Comparison of ENCODE assay signal across 26 cellular contexts in the genomic region with DNA sequence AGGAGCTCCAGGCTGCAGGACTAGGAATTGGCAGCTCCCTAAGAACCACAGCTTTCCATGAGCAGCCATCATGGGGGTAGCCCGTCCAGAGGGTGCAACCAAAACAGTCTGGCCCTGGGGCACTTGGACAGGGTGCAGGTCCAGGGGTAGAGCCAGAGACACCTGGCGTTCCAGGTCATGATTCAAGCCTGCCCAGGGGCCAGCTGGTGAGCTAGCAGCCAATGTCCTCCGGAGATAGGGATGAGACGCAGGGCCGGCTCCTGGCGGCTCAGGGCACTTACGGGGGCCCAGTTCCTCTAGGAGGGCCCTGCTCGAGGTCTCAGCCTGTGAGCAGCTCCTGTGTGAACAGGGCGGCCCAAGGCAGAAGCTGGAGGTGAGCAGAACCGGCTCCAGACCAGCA. TPM values are rescaled to one million over a fixed set of nuclear protein-coding genes. Genes with fewer than 3 reads are reported as not detected.
DNase-seq lines count a peak whose midpoint lies in the region; ATAC-seq, FAIRE-seq and TF ChIP-seq lines count a peak whose summit lies in the region.
"Had no signal": no experiment of that assay in that cellular context is flagged by ENCODE, and none has a peak within 500 bp of the region (broad histone marks: within the 10 kb centered on the region; RNA-seq: fewer than 3 reads in every experiment).

No MANE protein-coding gene starts in this region.

- TF ChIP-seq CTCF in Panc1 (IDR thresholded peaks at IDR 0.05) = no peak
- TF ChIP-seq CTCF in kidney (IDR thresholded peaks at IDR 0.05; ENCODE audit: borderline replicate concordance, extremely low read depth, insufficient read depth) = no peak
- no peak for TF ChIP-seq CTCF in foreskin fibroblast (IDR thresholded peaks at IDR 0.05; ENCODE audit: low read depth, low read length)

- H3K27me3 ChIP-seq in BLaER1 (no peaks in the 10 kb centered on the region), Panc1 (ENCODE audit: control insufficient read depth, insufficient read depth, low read length) (no peaks in the 10 kb centered on the region), trophoblast cell (ENCODE audit: insufficient read depth, low read length) (no peaks in the 10 kb centered on the region)
- H3K27me3 ChIP-seq: brain microvascular endothelial cell had no signal

- H3K9me3 ChIP-seq in BLaER1 (peaks cover 8% of the 10 kb centered on the region; the same call in 1 of the 2 replicates), Panc1 (ENCODE audit: control insufficient read depth, insufficient read depth, low read depth, low read length) (no peaks in the 10 kb centered on the region), kidney (ENCODE audit: control insufficient read depth in 1 of 2, low read length in 2 of 2) (no peaks in the 10 kb centered on the region), trophoblast cell (ENCODE audit: insufficient read depth, low read depth, low read length) (peaks cover 6% of the 10 kb centered on the region)

- H3K23ac ChIP-seq in trophoblast cell (ENCODE audit: low read length) = no peak overlapping the region

- H2AFZ ChIP-seq in trophoblast cell (ENCODE audit: insufficient read depth, low read length, poor library complexity) = no peak overlapping the region
- H2AFZ ChIP-seq: parathyroid adenoma had no signal

- POLR2A ChIA-PET in Panc1 (lab: Charles Lee) = no interaction called here

- H3K4ac ChIP-seq in trophoblast cell (ENCODE audit: low read depth, low read length) = peak overlapping the region; percentile 54

- no peak overlapping the region for H4K8ac ChIP-seq in trophoblast cell (ENCODE audit: low read depth, low read length)

- 0 out of 2 replicates have a peak overlapping the region, but pooled peaks have one; percentile 18 for H3K27ac ChIP-seq in BLaER1
- H3K27ac ChIP-seq in Panc1 (ENCODE audit: low read length) = peak overlapping the region; percentile 66
- peak overlapping the region; percentile 62 to 80 for H3K27ac ChIP-seq in kidney (ENCODE audit: low read depth in 2 of 2, low read length in 2 of 2)
- no peak overlapping the region for H3K27ac ChIP-seq in trophoblast cell (ENCODE audit: low read depth, low read length)
- H3K27ac ChIP-seq: brain microvascular endothelial cell, epithelial cell of prostate, KMS-11, left ventricle myocardium inferior, parathyroid adenoma had no signal

- no peak overlapping the region for H2BK12ac ChIP-seq in trophoblast cell (ENCODE audit: low read length)

- no peak for ATAC-seq in Panc1
- ATAC-seq in GM18870 (IDR thresholded peaks at IDR 0.05; ENCODE audit: unreplicated experiment) = no peak
- ATAC-seq: activated naive CD8-positive, alpha-beta T cell treated with anti-CD3 and anti-CD28 coated beads, Interleukin-2, amount 50 U/mL, for 24 hours had no signal

- H2AK5ac ChIP-seq in trophoblast cell (ENCODE audit: low read length) = peak overlapping the region; percentile 21

- CTCF ChIA-PET in Panc1 (lab: Charles Lee) = interaction anchor here (0.7 kb wide), 1 partner anchor 17 kb away, joined by 3 read pairs; no protein-coding TSS in a partner anchor

- DNase-seq in Panc1 (ENCODE audit: low read depth, low spot score) (no peak), kidney (no peak), trophoblast cell (peak; percentile 97 to 98), foreskin fibroblast (no peak), mesenteric fat pad (ENCODE audit: low spot score) (no peak), SHP77 (lab: John Stamatoyannopoulos, UW) (no peak)
- DNase-seq: activated CD4-positive, alpha-beta T cell treated with anti-CD3 and anti-CD28 coated beads, Interleukin-2, amount 10 ng/mL, durations not matched to agents 24 days and 14 days; activated effector memory CD4-positive, alpha-beta T cell treated with Interleukin-2 at 50 U/mL for 16 hours; activated naive CD8-positive, alpha-beta T cell treated with anti-CD3 and anti-CD28 coated beads, Interleukin-2, amount 50 U/mL, for 24 hours; brain microvascular endothelial cell; C1 segment of cervical spinal cord; DMS153; GF-D8; left ventricle myocardium inferior; NCI-H1092 treated with DMSO at 0.1 percent for 48 hours; NCI-H2081; NCI-H510A treated with DMSO at 0.1 percent for 48 hours; SHP77 treated with DMSO at 0.1 percent for 48 hours; stimulated activated CD4-positive, alpha-beta T cell treated with anti-CD3 and anti-CD28 coated beads, Interleukin-2, amount 100 ng/mL, for 24 hours had no signal

- H3K4me3 ChIP-seq in BLaER1 (no peak overlapping the region), Panc1 (ENCODE audit: low read depth in 2 of 2, low read length in 2 of 2) (no peak overlapping the region), kidney (ENCODE audit: low read length in 2 of 2) (no peak overlapping the region), trophoblast cell (ENCODE audit: low read depth, low read length) (no peak overlapping the region), foreskin fibroblast (ENCODE audit: low read depth in 1 of 2, low read length in 2 of 2) (no peak overlapping the region)
- H3K4me3 ChIP-seq: left ventricle myocardium inferior had no signal

- FAIRE-seq in kidney (lab: Jason Lieb, UNC) = no peak
- FAIRE-seq: frontal cortex, GM12891 had no signal

- H3K4me2 ChIP-seq in BLaER1 (no peak overlapping the region), trophoblast cell (ENCODE audit: low read length) (no peak overlapping the region)
- H3K4me2 ChIP-seq: KMS-11 had no signal

- H3K36me3 ChIP-seq in BLaER1 = peaks cover 59% of the 10 kb centered on the region
- no peaks in the 10 kb centered on the region for H3K36me3 ChIP-seq in Panc1 (ENCODE audit: control insufficient read depth, insufficient read depth, low read length)
- H3K36me3 ChIP-seq in kidney (ENCODE audit: control insufficient read depth in 1 of 2, insufficient read depth in 2 of 2, low read length in 2 of 2) = no peaks in the 10 kb centered on the region
- peaks cover 7% of the 10 kb centered on the region in 2 experiments for H3K36me3 ChIP-seq in trophoblast cell (ENCODE audit: control insufficient read depth in 1 of 2, insufficient read depth in 2 of 2, low read length in 2 of 2)
- H3K36me3 ChIP-seq: left ventricle myocardium inferior had no signal

- peaks cover 15% of the 10 kb centered on the region for H3K79me2 ChIP-seq in trophoblast cell (ENCODE audit: control insufficient read depth, insufficient read depth, low read length, poor library complexity)

- H3K9ac ChIP-seq in BLaER1 (no peak overlapping the region), kidney (ENCODE audit: low read length in 2 of 2) (peak overlapping the region in 1 of 2 donors; percentile 61), trophoblast cell (ENCODE audit: low read length) (no peak overlapping the region)
- H3K9ac ChIP-seq: KMS-11, parathyroid adenoma had no signal

- in situ Hi-C loops in Panc1 (cut with HindIII; ENCODE audit: low pct_unique_long_range_greater_than_20kb, low sequenced_read_pairs) = no loop called here

- H3K18ac ChIP-seq in trophoblast cell (ENCODE audit: low read length) = peak overlapping the region; percentile 68

- no peak overlapping the region for H4K12ac ChIP-seq in trophoblast cell (ENCODE audit: low read depth, low read length)

- no TSS peak for BruUV-seq in Panc1 (replicated peaks; lab: Mats Ljungman, UMichigan)

- peak overlapping the region; percentile 24 for H3K14ac ChIP-seq in trophoblast cell (ENCODE audit: low read length)

- no CpG with 5 or more reads among the region's 10 CpGs for WGBS in trophoblast cell (ENCODE audit: extremely low coverage, insufficient coverage, insufficient read length)

- intact Hi-C loops in Panc1 (cut with micrococcal nuclease; ENCODE audit: unreplicated experiment) = no loop called here
- intact Hi-C loops in kidney (cut with DNase I) = no loop called here

- peaks cover 100% of the 10 kb centered on the region for H4K20me1 ChIP-seq in BLaER1

- peak overlapping the region; percentile 17 for H4K91ac ChIP-seq in trophoblast cell (ENCODE audit: low read depth, low read length)

- peaks cover 19% of the 10 kb centered on the region for H3K79me1 ChIP-seq in trophoblast cell (ENCODE audit: low read length)

- no peak overlapping the region for H2BK120ac ChIP-seq in trophoblast cell (ENCODE audit: insufficient read depth, low read length, poor library complexity)

- H2BK5ac ChIP-seq in trophoblast cell (ENCODE audit: low read depth, low read length, poor library complexity) = no peak overlapping the region

- H3K4me1 ChIP-seq in BLaER1 (peaks cover 97% of the 10 kb centered on the region), Panc1 (ENCODE audit: control insufficient read depth, insufficient read depth, low read length) (peaks cover 84% of the 10 kb centered on the region), kidney (ENCODE audit: control insufficient read depth in 1 of 2, insufficient read depth in 1 of 2, low read depth in 1 of 2, low read length in 2 of 2) (peaks cover 35 to 76% of the 10 kb centered on the region in 2 donors), trophoblast cell (ENCODE audit: control insufficient read depth in 1 of 2, insufficient read depth in 2 of 2, low read length in 2 of 2) (peaks cover 57 to 69% of the 10 kb centered on the region in 2 experiments)

RNA-seq across cellular contexts. Expression of gene PIEZO1, which starts 22.1 kb away (rescaled TPM):
- total RNA-seq in Panc1 (2021; ENCODE audit: unreplicated experiment) (175 TPM), kidney (124 TPM), mesenteric fat pad (318 TPM)
- 228 TPM for polyA plus RNA-seq in Panc1 (2012; ENCODE audit: insufficient read length)
- 103 TPM for polyA plus RNA-seq in kidney (ENCODE audit: insufficient read depth, low read depth, low replicate concordance)
- polyA plus RNA-seq in trophoblast cell (2013) = 77.3 and 84.7 TPM in 2 replicates

RNA-seq across cellular contexts. Expression of gene CDT1, which starts 40.6 kb away (rescaled TPM):
- total RNA-seq in Panc1 (2021; ENCODE audit: unreplicated experiment) (39.9 TPM), kidney (1.5 TPM), mesenteric fat pad (0.22 TPM)
- polyA plus RNA-seq in Panc1 (2012; ENCODE audit: insufficient read length) = 25.1 TPM
- 0.56 TPM for polyA plus RNA-seq in kidney (ENCODE audit: insufficient read depth, low read depth, low replicate concordance)
- polyA plus RNA-seq in trophoblast cell (2013) = 19.4 and 19.8 TPM in 2 replicates

RNA-seq across cellular contexts. Expression of gene APRT, which starts 48.8 kb away (rescaled TPM):
- total RNA-seq in Panc1 (2021; ENCODE audit: unreplicated experiment) = 231 TPM
- 326 TPM for polyA plus RNA-seq in Panc1 (2012; ENCODE audit: insufficient read length)
- total RNA-seq in kidney = 105 TPM
- polyA plus RNA-seq in kidney (ENCODE audit: insufficient read depth, low read depth, low replicate concordance) = 204 TPM
- 95.8 and 96.2 TPM in 2 replicates for polyA plus RNA-seq in trophoblast cell (2013)
- total RNA-seq in mesenteric fat pad = 96.7 TPM

RNA-seq across cellular contexts. Expression of gene CTU2, which starts 56.6 kb away (rescaled TPM):
- total RNA-seq in Panc1 (2021; ENCODE audit: unreplicated experiment) (24.8 TPM), kidney (18.8 TPM), mesenteric fat pad (20.3 TPM)
- polyA plus RNA-seq in Panc1 (2012; ENCODE audit: insufficient read length) = 31.7 TPM
- 11.1 TPM for polyA plus RNA-seq in kidney (ENCODE audit: insufficient read depth, low read depth, low replicate concordance)
- 25.4 and 28.4 TPM in 2 replicates for polyA plus RNA-seq in trophoblast cell (2013)

RNA-seq across cellular contexts. Expression of gene RNF166, which starts 56.7 kb away (rescaled TPM):
- total RNA-seq in Panc1 (2021; ENCODE audit: unreplicated experiment) = 19.8 TPM
- 23.4 TPM for polyA plus RNA-seq in Panc1 (2012; ENCODE audit: insufficient read length)
- 31.4 TPM for total RNA-seq in kidney
- 16.3 TPM for polyA plus RNA-seq in kidney (ENCODE audit: insufficient read depth, low read depth, low replicate concordance)
- polyA plus RNA-seq in trophoblast cell (2013) = 8.7 and 8.8 TPM in 2 replicates
- 22.5 TPM for total RNA-seq in mesenteric fat pad

Comparison
In these comparisons a context has a peak if more than half of its experiments do, and no peak if none do; other contexts are left out.
1. DNase-seq: peak in trophoblast cell (2 of 2); none in Panc1 (single experiment), kidney (single experiment), foreskin fibroblast (0 of 2), mesenteric fat pad (single experiment) and SHP77 (0 of 2).
2. RNA of gene CDT1, which starts 40.6 kb away (total RNA-seq): 39.9 TPM in Panc1 (single experiment); 1.5 TPM in kidney (single experiment) and 0.22 TPM in mesenteric fat pad (single experiment); every median in the first group is over 10 times any median in the second.